ENCODE assay signal across 8 cellular contexts in the genomic region with DNA sequence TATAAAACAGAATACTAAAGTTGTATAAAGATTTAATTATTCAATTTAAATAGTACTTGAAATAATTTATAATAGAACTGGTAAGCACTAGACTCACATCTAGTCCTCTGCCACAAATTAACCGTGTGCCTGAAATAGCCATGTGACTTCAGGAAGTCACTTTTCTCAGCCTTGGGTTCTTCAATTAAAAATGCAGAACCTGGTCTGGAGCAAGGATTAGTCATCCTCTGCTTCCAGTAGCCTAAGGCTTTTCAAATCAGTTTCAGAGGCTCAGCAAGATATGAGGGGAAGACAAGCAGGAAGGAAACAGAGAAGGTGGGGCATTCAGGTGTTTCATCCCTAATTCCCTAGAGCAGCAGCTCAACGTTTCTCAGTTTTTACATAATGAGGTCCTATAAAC.
DNase-seq lines count a peak whose midpoint lies in the region; TF ChIP-seq lines count a peak whose summit lies in the region.

No MANE protein-coding gene starts in this region.

- CTCF ChIA-PET in HEK293T (lab: Yijun Ruan, JAX): no interaction called here

- DNase-seq in CD1c-positive myeloid dendritic cell (ENCODE audit: extremely low spot score) (peak; percentile 59), HEK293T (ENCODE audit: extremely low spot score) (peak; percentile 11), SKM-1 treated with dmso at 0.1 percent for 144 hours (lab: John Stamatoyannopoulos, UW; ENCODE audit: unreplicated experiment) (peak; percentile 70), iPS DF 19.7 (ENCODE audit: low read depth, low spot score) (peak; percentile 17), iPS-NIHi11 (ENCODE audit: low spot score) (no peak), hippocampal formation (lab: John Stamatoyannopoulos, UW) (no peak), Ammon's horn (ENCODE audit: low spot score) (no peak), NCI-H2081 treated with DMSO at 0.1 percent for 48 hours (lab: John Stamatoyannopoulos, UW) (no peak)

- POLR2A ChIA-PET in HEK293T (lab: Yijun Ruan, JAX): no interaction called here

TF ChIP-seq in HEK293T, 16 proteins besides CTCF, POLR2A, EP300 and RAD21:
- TF ChIP-seq L3MBTL2 (conservative IDR thresholded peaks at IDR 0.05) (no peak), TARDBP (IDR thresholded peaks at IDR 0.05) (no peak), BHLHE40 (IDR thresholded peaks at IDR 0.05; ENCODE audit: borderline replicate concordance) (no peak), CTBP1 (IDR thresholded peaks at IDR 0.05; ENCODE audit: borderline replicate concordance) (no peak; the same call in 1 of the 2 replicates), HDGF (IDR thresholded peaks at IDR 0.05; ENCODE audit: borderline replicate concordance) (no peak), SUZ12 (IDR thresholded peaks at IDR 0.05) (no peak), ELF4 (IDR thresholded peaks at IDR 0.05) (no peak), NFRKB (IDR thresholded peaks at IDR 0.05) (no peak)
- TF ChIP-seq, protein P1, sequence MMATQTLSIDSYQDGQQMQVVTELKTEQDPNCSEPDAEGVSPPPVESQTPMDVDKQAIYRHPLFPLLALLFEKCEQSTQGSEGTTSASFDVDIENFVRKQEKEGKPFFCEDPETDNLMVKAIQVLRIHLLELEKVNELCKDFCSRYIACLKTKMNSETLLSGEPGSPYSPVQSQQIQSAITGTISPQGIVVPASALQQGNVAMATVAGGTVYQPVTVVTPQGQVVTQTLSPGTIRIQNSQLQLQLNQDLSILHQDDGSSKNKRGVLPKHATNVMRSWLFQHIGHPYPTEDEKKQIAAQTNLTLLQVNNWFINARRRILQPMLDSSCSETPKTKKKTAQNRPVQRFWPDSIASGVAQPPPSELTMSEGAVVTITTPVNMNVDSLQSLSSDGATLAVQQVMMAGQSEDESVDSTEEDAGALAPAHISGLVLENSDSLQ (IDR thresholded peaks at IDR 0.05): no peak
TF ChIP-seq in HEK293T: peak in this region for 0.

Comparison
In these comparisons a context has a peak if more than half of its experiments do, and no peak if none do; other contexts are left out.
1. DNase-seq: peak in CD1c-positive myeloid dendritic cell (single experiment), HEK293T (single experiment), SKM-1 treated with dmso at 0.1 percent for 144 hours (single experiment) and iPS DF 19.7 (single experiment); none in iPS-NIHi11 (single experiment), hippocampal formation (0 of 2), Ammon's horn (single experiment) and NCI-H2081 treated with DMSO at 0.1 percent for 48 hours (single experiment).